In genomic region chr3:152281032-152281713, GRCh38 we compare ENCODE assay signal across 1 cellular context.
TF ChIP-seq lines count a peak whose summit lies in the region.

No MANE protein-coding gene starts in this region.

TF ChIP-seq in GM12878, 131 proteins besides CTCF, POLR2A, EP300 and RAD21 (continued from another document):
- TF ChIP-seq BCL3 (IDR thresholded peaks at IDR 0.05; ENCODE audit: borderline replicate concordance, insufficient read depth, low read depth, low read length, poor library complexity, severe bottlenecking) (no peak), MLLT1 (IDR thresholded peaks at IDR 0.05) (0 out of 2 replicates have a peak, but pooled peaks have one; percentile 30), BMI1 (IDR thresholded peaks at IDR 0.05; ENCODE audit: borderline replicate concordance) (no peak), NKRF (conservative IDR thresholded peaks at IDR 0.05) (no peak), JUNB (IDR thresholded peaks at IDR 0.05) (0 out of 2 replicates have a peak, but pooled peaks have one; percentile 7), CREM (IDR thresholded peaks at IDR 0.05; ENCODE audit: low read depth) (peak; percentile 67), NBN (IDR thresholded peaks at IDR 0.05) (peak; percentile 51; the same call in 1 of the 2 replicates), CHD1 (IDR thresholded peaks at IDR 0.05; ENCODE audit: low read depth, low read length) (no peak), MTA2 (IDR thresholded peaks at IDR 0.05; ENCODE audit: low read depth) (no peak; the same call in 1 of the 2 replicates), EZH2 (IDR thresholded peaks at IDR 0.05; ENCODE audit: borderline replicate concordance, control insufficient read depth, low read depth, low read length) (no peak), RELB (IDR thresholded peaks at IDR 0.05; ENCODE audit: low read depth) (no peak), CHD4 (IDR thresholded peaks at IDR 0.05) (no peak), ATF7 (IDR thresholded peaks at IDR 0.05; ENCODE audit: low read depth) (peak; percentile 56), STAT1 (conservative IDR thresholded peaks at IDR 0.05) (no peak), DPF2 (IDR thresholded peaks at IDR 0.05) (peak; percentile 37; the same call in 1 of the 2 replicates), USF2 (IDR thresholded peaks at IDR 0.05; ENCODE audit: borderline replicate concordance, low read depth, low read length) (no peak), TAF1 (IDR thresholded peaks at IDR 0.05; ENCODE audit: borderline replicate concordance, low read depth, low read length) (no peak), SMC3 (IDR thresholded peaks at IDR 0.05; ENCODE audit: borderline replicate concordance, low read length) (no peak), MYC (IDR thresholded peaks at IDR 0.05; ENCODE audit: insufficient read depth, insufficient read length, insufficient replicate concordance, low read length, severe bottlenecking) (no peak), IKZF1 (conservative IDR thresholded peaks at IDR 0.05) (peak; percentile 27; the same call in 1 of the 2 replicates), RFX5 (IDR thresholded peaks at IDR 0.05; ENCODE audit: low read depth, low read length) (no peak), YY1 (IDR thresholded peaks at IDR 0.05; ENCODE audit: low read depth, low read length) (no peak), JUND (IDR thresholded peaks at IDR 0.05; ENCODE audit: low read depth, low read length) (no peak), NRF1 (conservative IDR thresholded peaks at IDR 0.05; ENCODE audit: low read depth, low read length) (no peak), CREB1 (IDR thresholded peaks at IDR 0.05; ENCODE audit: low read depth) (peak; percentile 72), MAX (IDR thresholded peaks at IDR 0.05; ENCODE audit: low read depth, low read length) (no peak), EGR1 (IDR thresholded peaks at IDR 0.05; ENCODE audit: borderline replicate concordance in 1 of 2, low read depth in 2 of 2, low read length in 2 of 2) (no peak), SMARCA5 (IDR thresholded peaks at IDR 0.05) (no peak), PKNOX1 (IDR thresholded peaks at IDR 0.05) (peak; percentile 90), CHD2 (IDR thresholded peaks at IDR 0.05; ENCODE audit: borderline replicate concordance, low read depth, low read length) (no peak), KAT2A (conservative IDR thresholded peaks at IDR 0.05; ENCODE audit: control insufficient read depth, low read depth, low read length) (no peak), PBX3 (IDR thresholded peaks at IDR 0.05; ENCODE audit: insufficient replicate concordance, low read depth, low read length) (peak; percentile 70), HDAC6 (IDR thresholded peaks at IDR 0.05; ENCODE audit: unreplicated experiment) (no peak), RUNX3 (IDR thresholded peaks at IDR 0.05; ENCODE audit: low read length) (peak; percentile 74), PAX5 (IDR thresholded peaks at IDR 0.05; ENCODE audit: borderline replicate concordance, low read depth, low read length) (no peak), REST (IDR thresholded peaks at IDR 0.05; ENCODE audit: low read depth, low read length) (no peak), RBBP5 (conservative IDR thresholded peaks at IDR 0.05) (no peak), SKIL (IDR thresholded peaks at IDR 0.05; ENCODE audit: low read depth, poor library complexity, severe bottlenecking) (no peak), KLF5 (IDR thresholded peaks at IDR 0.05; ENCODE audit: partially characterized antibody) (no peak), GATAD2B (conservative IDR thresholded peaks at IDR 0.05; ENCODE audit: low read depth) (no peak), EED (IDR thresholded peaks at IDR 0.05; ENCODE audit: low read depth) (0 out of 2 replicates have a peak, but pooled peaks have one; percentile 23), E2F8 (IDR thresholded peaks at IDR 0.05; ENCODE audit: low read depth, partially characterized antibody) (no peak)
TF ChIP-seq in GM12878: peak in this region for 15.
